Comparison of ENCODE assay signal across 1 cellular context in the genomic region with DNA sequence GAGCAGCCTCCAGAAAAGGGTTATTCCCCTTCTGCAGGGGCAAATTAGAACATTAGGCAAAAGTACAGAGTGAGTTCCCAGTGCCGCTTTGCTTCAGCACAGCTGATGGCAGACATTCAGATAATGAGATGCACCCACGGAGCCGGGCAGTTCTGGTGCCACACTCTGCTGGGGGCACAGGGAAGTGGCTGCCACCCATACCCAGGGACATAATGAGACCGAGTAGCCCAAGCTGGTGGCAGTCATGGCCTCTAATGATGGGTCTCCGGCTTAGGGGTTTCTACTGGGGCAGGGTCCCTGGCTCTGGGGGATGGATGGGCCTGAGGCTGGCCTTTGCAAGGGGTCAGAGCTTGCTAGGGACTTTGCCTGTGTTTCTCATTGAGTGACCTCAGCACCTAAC.
TF ChIP-seq lines count a peak whose summit lies in the region.

No MANE protein-coding gene starts in this region.

TF ChIP-seq in WTC11, 78 proteins besides CTCF, POLR2A, EP300 and RAD21 (continued from another document):
- no peak for TF ChIP-seq FOXP1 (CRISPR knock-in tag; IDR thresholded peaks at IDR 0.05; ENCODE audit: borderline replicate concordance)
- TF ChIP-seq OVOL2 (CRISPR knock-in tag; IDR thresholded peaks at IDR 0.05; ENCODE audit: borderline replicate concordance) = no peak
- TF ChIP-seq ZNF671 (CRISPR knock-in tag; IDR thresholded peaks at IDR 0.05) = no peak
- no peak for TF ChIP-seq ETV6 (CRISPR knock-in tag; IDR thresholded peaks at IDR 0.05)
